In genomic region chr1:38076038-38076437, GRCh38 we compare ENCODE assay signal across 1 cellular context.
TF ChIP-seq lines count a peak whose summit lies in the region.

No MANE protein-coding gene starts in this region.

TF ChIP-seq in GM23338, 12 proteins besides CTCF, POLR2A, EP300 and RAD21 (continued from another document):
- TF ChIP-seq ZNF462 (CRISPR knock-in tag; IDR thresholded peaks at IDR 0.05) (peak; percentile 70; the same call in 1 of the 2 replicates), EZH2 (IDR thresholded peaks at IDR 0.05; ENCODE audit: low read depth, unreplicated experiment) (no peak)
